Comparison of ENCODE assay signal across 8 cellular contexts in the genomic region with DNA sequence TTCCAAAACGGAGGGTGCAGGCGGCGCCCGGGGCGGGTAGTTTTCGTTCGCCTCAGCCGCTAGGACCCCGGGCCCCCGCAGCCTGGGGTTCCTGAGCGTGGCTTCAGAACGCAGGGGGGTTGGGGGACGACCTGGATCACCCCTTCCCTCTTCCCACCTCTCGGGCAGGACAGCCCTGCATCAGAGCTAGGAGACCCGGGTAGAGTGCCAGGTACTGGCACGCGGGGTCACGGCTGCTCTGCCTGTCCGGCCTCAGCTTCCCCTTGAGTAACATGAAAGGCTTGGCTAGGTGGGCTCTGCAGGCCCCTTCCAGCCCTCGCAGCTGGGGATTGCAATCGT. TPM values are rescaled to one million over a fixed set of nuclear protein-coding genes. Genes with fewer than 3 reads are reported as not detected.
DNase-seq lines count a peak whose midpoint lies in the region; ATAC-seq and TF ChIP-seq lines count a peak whose summit lies in the region.

No MANE protein-coding gene starts in this region.

- no peaks in the 10 kb centered on the region for H3K9me3 Mint-ChIP-seq in osteocyte (ENCODE audit: unreplicated experiment)

- H3K36me3 ChIP-seq in DND-41 (ENCODE audit: insufficient read depth, low read length) (no peaks in the 10 kb centered on the region; the same call in 1 of the 2 replicates), PC-3 (ENCODE audit: low read depth, low read length) (peaks cover 7% of the 10 kb centered on the region; the same call in 1 of the 2 replicates)

- POLR2A ChIA-PET in PC-3 (lab: Charles Lee; ENCODE audit: unreplicated experiment): interaction anchor here (0.6 kb wide), 1 partner anchor 62 kb away, joined by 3 read pairs; no protein-coding TSS in a partner anchor

- peak overlapping the region; percentile 98 for H3K4me2 ChIP-seq in DND-41 (ENCODE audit: insufficient read depth, low read length)
- H3K4me2 ChIP-seq in PC-3 (ENCODE audit: low read length): peak overlapping the region; percentile 98

- CTCF ChIA-PET in PC-3 (lab: Charles Lee): no interaction called here

- H3K4me1 Mint-ChIP-seq in osteocyte (ENCODE audit: unreplicated experiment): peaks cover 31% of the 10 kb centered on the region

- H3K27me3 ChIP-seq in DND-41 (ENCODE audit: insufficient read depth, low read length, poor library complexity): no peaks in the 10 kb centered on the region
- H3K27me3 ChIP-seq in PC-3 (ENCODE audit: low read length): no peaks in the 10 kb centered on the region

- H3K4me3 ChIP-seq in DND-41 (ENCODE audit: low read depth in 1 of 2, low read length in 2 of 2): peak overlapping the region; percentile 62 to 93; a peak in 3 of 4 replicates
- H3K4me3 ChIP-seq in PC-3 (ENCODE audit: low read length): peak overlapping the region; percentile 83

- peaks cover 2% of the 10 kb centered on the region for H3K36me3 Mint-ChIP-seq in osteocyte (ENCODE audit: unreplicated experiment)

- TF ChIP-seq CTCF in DND-41 (IDR thresholded peaks at IDR 0.05; ENCODE audit: borderline replicate concordance, extremely low read depth, low read length, poor library complexity, severe bottlenecking) (no peak), PC-3 (conservative IDR thresholded peaks at IDR 0.05; ENCODE audit: low read depth, low read length) (no peak), osteocyte (IDR thresholded peaks at IDR 0.05) (no peak)

- peaks cover 34% of the 10 kb centered on the region for H3K4me1 ChIP-seq in DND-41 (ENCODE audit: insufficient read depth, low read length)
- peaks cover 18% of the 10 kb centered on the region for H3K4me1 ChIP-seq in PC-3 (ENCODE audit: insufficient read depth, low read length)

- no peaks in the 10 kb centered on the region for H3F3A ChIP-seq in PC-3 (ENCODE audit: low read length, unreplicated experiment)

- no peaks in the 10 kb centered on the region for H3K27me3 Mint-ChIP-seq in osteocyte (ENCODE audit: unreplicated experiment)

- H4K20me1 ChIP-seq in DND-41 (ENCODE audit: insufficient read depth, low read length) (peaks cover 13% of the 10 kb centered on the region; the same call in 1 of the 2 replicates), PC-3 (ENCODE audit: low read length) (peaks cover 17% of the 10 kb centered on the region; the same call in 1 of the 2 replicates)

- intact Hi-C loops in PC-3 (cut with micrococcal nuclease): loop anchor here (1.0 kb wide), 2 partner anchors 43 to 61 kb away; a partner anchor contains a TSS

- H2AFZ ChIP-seq in DND-41 (ENCODE audit: low read depth, low read length) (peak overlapping the region; percentile 77), PC-3 (ENCODE audit: low read length) (peak overlapping the region; percentile 93)

- no peak overlapping the region for H3K27ac Mint-ChIP-seq in osteocyte (ENCODE audit: unreplicated experiment)

- H3K27ac ChIP-seq in DND-41 (ENCODE audit: low read length) (peak overlapping the region; percentile 80), PC-3 (ENCODE audit: low read length) (no peak overlapping the region), epithelial cell of prostate (peak overlapping the region; percentile 58)

- no peak for DNase-seq in DND-41
- DNase-seq in PC-3: no peak
- DNase-seq in epithelial cell of prostate (ENCODE audit: low read depth, low spot score): no peak
- no peak for DNase-seq in osteocyte (ENCODE audit: extremely low spot score, unreplicated experiment)
- DNase-seq in H4 (ENCODE audit: low spot score): no peak
- DNase-seq in T1000 (lab: John Stamatoyannopoulos, UW): no peak
- no peak for DNase-seq in NOMO-1 treated with dmso at 0.1 percent for 144 hours (lab: John Stamatoyannopoulos, UW; ENCODE audit: unreplicated experiment)

- peak overlapping the region; percentile 83 for H3K9ac ChIP-seq in DND-41 (ENCODE audit: low read depth, low read length)
- H3K9ac ChIP-seq in PC-3 (ENCODE audit: low read length): peak overlapping the region; percentile 67

- H3K79me2 ChIP-seq in DND-41 (ENCODE audit: insufficient read depth, low read length): peaks cover 56% of the 10 kb centered on the region
- peaks cover 76% of the 10 kb centered on the region for H3K79me2 ChIP-seq in PC-3 (ENCODE audit: low read length)

- ATAC-seq in DND-41 (ENCODE audit: insufficient read depth, low read depth) (no peak), PC-3 (peak; percentile 2), HG03460 (IDR thresholded peaks at IDR 0.05; ENCODE audit: unreplicated experiment) (no peak)

- BruUV-seq in PC-3 (replicated peaks; lab: Mats Ljungman, UMichigan): no TSS peak

- H3K9me3 ChIP-seq in DND-41 (ENCODE audit: insufficient read depth, low read length, severe bottlenecking) (no peaks in the 10 kb centered on the region), PC-3 (ENCODE audit: low read length) (no peaks in the 10 kb centered on the region)

- no peaks in the 10 kb centered on the region for H3K9me2 ChIP-seq in PC-3 (replicated peaks; ENCODE audit: low read length)

- H3K4me3 Mint-ChIP-seq in osteocyte (ENCODE audit: unreplicated experiment): peak overlapping the region; percentile 93

RNA-seq across cellular contexts. Expression of a gene that starts 0.5 kb away (rescaled TPM):
- total RNA-seq in PC-3 (2014; rRNA removed) (17.1 and 19.6 TPM in 2 replicates), osteocyte (7.1 and 11.0 TPM in 2 replicates)
- total RNA-seq in H4 (2014; rRNA removed; shearing (Covaris generic)): 5.8 and 7.7 TPM in 2 replicates

RNA-seq across cellular contexts. Expression of a gene that starts 0.7 kb away (rescaled TPM):
- total RNA-seq in PC-3 (2014; rRNA removed): 60.9 and 64.1 TPM in 2 replicates
- total RNA-seq in osteocyte: 35.1 and 45.4 TPM in 2 replicates
- 13.1 and 23.5 TPM in 2 replicates for total RNA-seq in H4 (2014; rRNA removed; shearing (Covaris generic))

RNA-seq across cellular contexts. Expression of a gene that starts 42.3 kb away (rescaled TPM):
- 64.2 and 70.9 TPM in 2 replicates for total RNA-seq in PC-3 (2014; rRNA removed)
- total RNA-seq in osteocyte: 22.1 and 23.6 TPM in 2 replicates
- 46.3 and 49.3 TPM in 2 replicates for total RNA-seq in H4 (2014; rRNA removed; shearing (Covaris generic))
